18 cellular contexts compared by ENCODE assay signal in the genomic region with DNA sequence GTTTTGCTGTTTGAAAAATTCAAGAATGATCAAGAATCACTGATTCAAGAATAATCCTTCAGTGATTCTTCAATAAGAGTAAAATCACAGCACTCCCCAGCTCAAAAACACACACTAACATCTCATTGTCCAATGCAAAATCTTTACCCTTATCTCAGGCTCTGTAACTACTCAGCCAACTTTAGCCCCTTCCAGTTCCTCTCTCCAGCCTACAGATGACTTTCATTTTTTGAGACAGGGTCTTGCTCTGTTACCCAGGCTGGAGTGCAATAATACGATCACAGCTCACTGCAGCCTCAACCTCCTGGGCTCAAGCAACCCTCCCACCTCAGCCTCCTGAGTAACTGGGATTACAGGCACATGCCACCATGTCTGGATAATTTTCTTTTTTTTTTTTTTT. TPM values are rescaled to one million over a fixed set of nuclear protein-coding genes. Genes with fewer than 3 reads are reported as not detected.
DNase-seq lines count a peak whose midpoint lies in the region; ATAC-seq and TF ChIP-seq lines count a peak whose summit lies in the region.
"Had no signal": no experiment of that assay in that cellular context is flagged by ENCODE, and none has a peak within 500 bp of the region (broad histone marks: within the 10 kb centered on the region; RNA-seq: fewer than 3 reads in every experiment).

No MANE protein-coding gene starts in this region.

- CTCF ChIA-PET in activated naive CD4-positive, alpha-beta T cell treated with anti-CD3 and anti-CD28 coated beads for 36 hours (lab: Charles Lee): interaction anchor here (0.6 kb wide), 1 partner anchor 27 kb away, joined by 3 read pairs; no protein-coding TSS in a partner anchor
- CTCF ChIA-PET in HEK293T (lab: Yijun Ruan, JAX): no interaction called here

- ATAC-seq in left lung (no peak), HG03280 (IDR thresholded peaks at IDR 0.05; ENCODE audit: unreplicated experiment) (no peak), GM21528 (IDR thresholded peaks at IDR 0.05; ENCODE audit: low FRiP score, unreplicated experiment) (no peak)

- POLR2A ChIA-PET in HEK293T (lab: Yijun Ruan, JAX): no interaction called here

- peaks cover 58% of the 10 kb centered on the region for H3K36me3 Mint-ChIP-seq in activated naive CD4-positive, alpha-beta T cell treated with anti-CD3 and anti-CD28 coated beads for 36 hours (ENCODE audit: low read depth)
- peaks cover 58% of the 10 kb centered on the region for H3K36me3 Mint-ChIP-seq in activated T-helper 2 cell treated with anti-CD3 and anti-CD28 coated beads, Interferon-gamma antibody, Interleukin-2, Interleukin-4, amounts not matched to agents 10 μg/mL and 5 μg/mL and 100 μg/mL, durations not matched to agents 14 hours and 24 hours and 36 hours (ENCODE audit: low read depth)

- H3K4me3 ChIP-seq in left lung: no peak overlapping the region
- H3K4me3 ChIP-seq in thyroid gland (replicated peaks in 1 of 3): no peak overlapping the region
- H3K4me3 ChIP-seq: heart left ventricle, ovary, uterus had no signal

- H3K4me1 ChIP-seq in left lung (peaks cover 43 to 96% of the 10 kb centered on the region in 2 donors), thyroid gland (peaks cover 66 to 86% of the 10 kb centered on the region in 2 donors)

- peaks cover 84% of the 10 kb centered on the region for H3K4me1 Mint-ChIP-seq in activated naive CD4-positive, alpha-beta T cell treated with anti-CD3 and anti-CD28 coated beads for 36 hours (ENCODE audit: low read depth)
- peaks cover 71% of the 10 kb centered on the region for H3K4me1 Mint-ChIP-seq in activated T-helper 2 cell treated with anti-CD3 and anti-CD28 coated beads, Interferon-gamma antibody, Interleukin-2, Interleukin-4, amounts not matched to agents 10 μg/mL and 5 μg/mL and 100 μg/mL, durations not matched to agents 14 hours and 24 hours and 36 hours (ENCODE audit: low read depth)

- DNase-seq in activated naive CD4-positive, alpha-beta T cell treated with anti-CD3 and anti-CD28 coated beads for 36 hours: no peak
- DNase-seq in activated naive CD4-positive, alpha-beta T cell treated with Interleukin-2 at 50 U/mL for 16 hours: no peak
- no peak for DNase-seq in activated T-helper 2 cell treated with anti-CD3 and anti-CD28 coated beads, Interferon-gamma antibody, Interleukin-2, Interleukin-4, amounts not matched to agents 10 μg/mL and 5 μg/mL and 100 μg/mL, durations not matched to agents 14 hours and 24 hours and 36 hours (ENCODE audit: low spot score)
- DNase-seq in left lung (no peak), thyroid gland (no peak), HEK293T (ENCODE audit: extremely low spot score) (no peak)
- DNase-seq: anterior cingulate cortex, DMS 273 treated with DMSO at 0.1 percent for 48 hours, islet precursor cell, KG1, NCI-H1105, NCI-H2171 treated with DMSO at 0.1 percent for 48 hours, ovary, uterus had no signal

- no peaks in the 10 kb centered on the region for H3K27me3 Mint-ChIP-seq in activated naive CD4-positive, alpha-beta T cell treated with anti-CD3 and anti-CD28 coated beads for 36 hours (ENCODE audit: low read depth)
- H3K27me3 Mint-ChIP-seq in activated T-helper 2 cell treated with anti-CD3 and anti-CD28 coated beads, Interferon-gamma antibody, Interleukin-2, Interleukin-4, amounts not matched to agents 10 μg/mL and 5 μg/mL and 100 μg/mL, durations not matched to agents 14 hours and 24 hours and 36 hours (ENCODE audit: low read depth): no peaks in the 10 kb centered on the region

- H3K27ac ChIP-seq in left lung (peak overlapping the region; percentile 16 to 51), thyroid gland (peak overlapping the region; percentile 91 to 96 (median 95))
- H3K27ac ChIP-seq: ovary, RWPE1 had no signal

- no peak overlapping the region for H3K4me3 Mint-ChIP-seq in activated naive CD4-positive, alpha-beta T cell treated with anti-CD3 and anti-CD28 coated beads for 36 hours
- H3K4me3 Mint-ChIP-seq in activated T-helper 2 cell treated with anti-CD3 and anti-CD28 coated beads, Interferon-gamma antibody, Interleukin-2, Interleukin-4, amounts not matched to agents 10 μg/mL and 5 μg/mL and 100 μg/mL, durations not matched to agents 14 hours and 24 hours and 36 hours (ENCODE audit: low read depth): no peak overlapping the region

- TF ChIP-seq CTCF in left lung (IDR thresholded peaks at IDR 0.05) (no peak), thyroid gland (IDR thresholded peaks at IDR 0.05) (no peak)

- H3K9me3 ChIP-seq in left lung (no peaks in the 10 kb centered on the region), thyroid gland (no peaks in the 10 kb centered on the region)
- H3K9me3 ChIP-seq: ovary, uterus had no signal

- H3K9me3 Mint-ChIP-seq in activated naive CD4-positive, alpha-beta T cell treated with anti-CD3 and anti-CD28 coated beads for 36 hours: peaks cover 3% of the 10 kb centered on the region
- H3K9me3 Mint-ChIP-seq in activated T-helper 2 cell treated with anti-CD3 and anti-CD28 coated beads, Interferon-gamma antibody, Interleukin-2, Interleukin-4, amounts not matched to agents 10 μg/mL and 5 μg/mL and 100 μg/mL, durations not matched to agents 14 hours and 24 hours and 36 hours: no peaks in the 10 kb centered on the region

- intact Hi-C loops in activated naive CD4-positive, alpha-beta T cell treated with anti-CD3 and anti-CD28 coated beads for 36 hours (cut with micrococcal nuclease): loop anchor here (2.0 kb wide), 1 partner anchor 22 kb away; no protein-coding TSS in a partner anchor
- intact Hi-C loops in activated T-helper 2 cell treated with anti-CD3 and anti-CD28 coated beads, Interferon-gamma antibody, Interleukin-2, Interleukin-4, amounts not matched to agents 10 μg/mL and 5 μg/mL and 100 μg/mL, durations not matched to agents 14 hours and 24 hours and 36 hours (cut with micrococcal nuclease): no loop called here
- intact Hi-C loops in left lung (cut with DNase I) (no loop called here), thyroid gland (cut with DNase I) (no loop called here)

- 88 to 93% methylated on average over 1 of the region's 1 CpG for WGBS in thyroid gland, 2 donors

- H3K36me3 ChIP-seq in left lung: peaks cover 0 to 10% of the 10 kb centered on the region in 2 donors
- H3K36me3 ChIP-seq in thyroid gland: no peaks in the 10 kb centered on the region
- H3K36me3 ChIP-seq: ovary, uterus had no signal

- H3K27me3 ChIP-seq in left lung (no peaks in the 10 kb centered on the region), thyroid gland (no peaks in the 10 kb centered on the region)
- H3K27me3 ChIP-seq: heart left ventricle, ovary, uterus had no signal

- peak overlapping the region; percentile 79 for H3K27ac Mint-ChIP-seq in activated naive CD4-positive, alpha-beta T cell treated with anti-CD3 and anti-CD28 coated beads for 36 hours
- H3K27ac Mint-ChIP-seq in activated T-helper 2 cell treated with anti-CD3 and anti-CD28 coated beads, Interferon-gamma antibody, Interleukin-2, Interleukin-4, amounts not matched to agents 10 μg/mL and 5 μg/mL and 100 μg/mL, durations not matched to agents 14 hours and 24 hours and 36 hours: peak overlapping the region; percentile 90

- no peak for TF ChIP-seq POLR2A in thyroid gland (IDR thresholded peaks at IDR 0.05)

TF ChIP-seq in HEK293T, 16 proteins besides CTCF, POLR2A, EP300 and RAD21:
- TF ChIP-seq, protein P1, sequence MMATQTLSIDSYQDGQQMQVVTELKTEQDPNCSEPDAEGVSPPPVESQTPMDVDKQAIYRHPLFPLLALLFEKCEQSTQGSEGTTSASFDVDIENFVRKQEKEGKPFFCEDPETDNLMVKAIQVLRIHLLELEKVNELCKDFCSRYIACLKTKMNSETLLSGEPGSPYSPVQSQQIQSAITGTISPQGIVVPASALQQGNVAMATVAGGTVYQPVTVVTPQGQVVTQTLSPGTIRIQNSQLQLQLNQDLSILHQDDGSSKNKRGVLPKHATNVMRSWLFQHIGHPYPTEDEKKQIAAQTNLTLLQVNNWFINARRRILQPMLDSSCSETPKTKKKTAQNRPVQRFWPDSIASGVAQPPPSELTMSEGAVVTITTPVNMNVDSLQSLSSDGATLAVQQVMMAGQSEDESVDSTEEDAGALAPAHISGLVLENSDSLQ (IDR thresholded peaks at IDR 0.05): no peak
- TF ChIP-seq HDGF (IDR thresholded peaks at IDR 0.05; ENCODE audit: borderline replicate concordance) (no peak), ELF4 (IDR thresholded peaks at IDR 0.05) (no peak), ZNF384 (IDR thresholded peaks at IDR 0.05) (no peak)

RNA-seq across cellular contexts. Expression of a gene that starts 25.0 kb away (rescaled TPM):
- total RNA-seq in activated naive CD4-positive, alpha-beta T cell treated with anti-CD3 and anti-CD28 coated beads for 36 hours: 100 to 1,000 TPM; 404 to 408 TPM
- total RNA-seq in activated T-helper 2 cell treated with anti-CD3 and anti-CD28 coated beads, Interferon-gamma antibody, Interleukin-2, Interleukin-4, amounts not matched to agents 10 μg/mL and 5 μg/mL and 100 μg/mL, durations not matched to agents 14 hours and 24 hours and 36 hours: 250 and 262 TPM in 2 replicates
- 100 to 1,000 TPM; 229 to 271 TPM for total RNA-seq in left lung
- 100 to 1,000 TPM; 147 to 292 (median 206) TPM for total RNA-seq in thyroid gland

RNA-seq across cellular contexts. Expression of a gene that starts 59.8 kb away (rescaled TPM):
- total RNA-seq in activated naive CD4-positive, alpha-beta T cell treated with anti-CD3 and anti-CD28 coated beads for 36 hours: under 1 TPM; 0.64 to 0.67 TPM
- total RNA-seq in activated T-helper 2 cell treated with anti-CD3 and anti-CD28 coated beads, Interferon-gamma antibody, Interleukin-2, Interleukin-4, amounts not matched to agents 10 μg/mL and 5 μg/mL and 100 μg/mL, durations not matched to agents 14 hours and 24 hours and 36 hours: 3.5 and 3.8 TPM in 2 replicates
- total RNA-seq in left lung (100 to 1,000 TPM; 285 to 320 TPM), thyroid gland (100 to 1,000 TPM; 173 to 199 (median 187) TPM)

Comparison
In these comparisons a context has a peak if more than half of its experiments do, and no peak if none do; other contexts are left out.
1. RNA of a gene that starts 59.8 kb away (total RNA-seq): 285 to 320 TPM in left lung and 173 to 199 TPM in thyroid gland; 3.5 to 3.8 TPM in activated T-helper 2 cell treated with anti-CD3 and anti-CD28 coated beads, Interferon-gamma antibody, Interleukin-2, Interleukin-4, amounts not matched to agents 10 μg/mL and 5 μg/mL and 100 μg/mL, durations not matched to agents 14 hours and 24 hours and 36 hours and 0.64 to 0.67 TPM in activated naive CD4-positive, alpha-beta T cell treated with anti-CD3 and anti-CD28 coated beads for 36 hours; every median in the first group is over 10 times any median in the second.